13 cellular contexts compared by ENCODE assay signal in genomic region chrX:8037593-8038348, GRCh38.
DNase-seq lines count a peak whose midpoint lies in the region; ATAC-seq and TF ChIP-seq lines count a peak whose summit lies in the region.
"Had no signal": no experiment of that assay in that cellular context is flagged by ENCODE, and none has a peak within 500 bp of the region (broad histone marks: within the 10 kb centered on the region; RNA-seq: fewer than 3 reads in every experiment).

No MANE protein-coding gene starts in this region.

- no peaks in the 10 kb centered on the region for H3K36me3 Mint-ChIP-seq in stimulated activated memory B cell treated with anti-CD40 and anti-IgM and Interleukin-4, amounts not matched to agents 10 μg/mL and 1 μg/mL and 100 μg/mL, for 72 hours
- no peaks in the 10 kb centered on the region for H3K36me3 Mint-ChIP-seq in mesothelial cell of epicardium

- no peak for TF ChIP-seq CTCF in breast epithelium (IDR thresholded peaks at IDR 0.05)
- no peak for TF ChIP-seq CTCF in mammary epithelial cell (conservative IDR thresholded peaks at IDR 0.05 in 1 of 2, IDR thresholded peaks at IDR 0.05 in 1 of 2; ENCODE audit: extremely low read depth in 1 of 2, insufficient read depth in 1 of 2, low read depth in 1 of 2, low read length in 2 of 2)
- TF ChIP-seq CTCF in fibroblast of mammary gland (conservative IDR thresholded peaks at IDR 0.05; ENCODE audit: control insufficient read depth, insufficient read depth, low read depth, low read length) = no peak
- TF ChIP-seq CTCF in mesothelial cell of epicardium (IDR thresholded peaks at IDR 0.05; ENCODE audit: unreplicated experiment) = no peak

- no peak overlapping the region for H3K4me3 Mint-ChIP-seq in stimulated activated memory B cell treated with anti-CD40 and anti-IgM and Interleukin-4, amounts not matched to agents 10 μg/mL and 1 μg/mL and 100 μg/mL, for 72 hours
- no peak overlapping the region for H3K4me3 Mint-ChIP-seq in mesothelial cell of epicardium

- no peak for DNase-seq in breast epithelium (ENCODE audit: low spot score in 2 of 2)
- DNase-seq in mammary epithelial cell = no peak
- peak; percentile 3 for DNase-seq in NCI-H69 (lab: John Stamatoyannopoulos, UW)
- peak; percentile 23 for DNase-seq in fibroblast of mammary gland (ENCODE audit: low read depth)
- no peak for DNase-seq in GOT3 (lab: John Stamatoyannopoulos, UW)
- no peak for DNase-seq in mesothelial cell of epicardium (ENCODE audit: low spot score in 2 of 2, unreplicated experiment in 2 of 2)
- DNase-seq: amniotic stem cell, dorsolateral prefrontal cortex, SW 1271 had no signal

- ATAC-seq in stimulated activated memory B cell treated with anti-CD40 and anti-IgM and Interleukin-4, amounts not matched to agents 10 μg/mL and 1 μg/mL and 100 μg/mL, for 72 hours = no peak
- no peak for ATAC-seq in HG02798 (IDR thresholded peaks at IDR 0.05; ENCODE audit: poor library complexity, unreplicated experiment)
- ATAC-seq: HepG2 had no signal

- WGBS in mammary epithelial cell (ENCODE audit: low coverage, missing lambda C conversion rate) = 85% methylated on average over 8 of the region's 8 CpGs

- H3K36me3 ChIP-seq in breast epithelium (no peaks in the 10 kb centered on the region), mammary epithelial cell (ENCODE audit: insufficient read depth, low read length) (no peaks in the 10 kb centered on the region)
- H3K36me3 ChIP-seq: HAP-1 had no signal

- intact Hi-C loops in breast epithelium (cut with DNase I; ENCODE audit: low total_unique reads) (no loop called here), mammary epithelial cell (cut with micrococcal nuclease) (no loop called here)

- dilution Hi-C loops in mammary epithelial cell (cut with HindIII; ENCODE audit: low sequenced_read_pairs) = no loop called here

- H3K4me1 ChIP-seq in breast epithelium = no peaks in the 10 kb centered on the region
- H3K4me1 ChIP-seq in mammary epithelial cell (ENCODE audit: insufficient read depth, low read length) = no peaks in the 10 kb centered on the region
- H3K4me1 ChIP-seq: HAP-1 had no signal

- H3K4me2 ChIP-seq in mammary epithelial cell (ENCODE audit: insufficient read depth, low read depth, low read length) = no peak overlapping the region

- no peaks in the 10 kb centered on the region for H3K27me3 ChIP-seq in breast epithelium
- H3K27me3 ChIP-seq in mammary epithelial cell (ENCODE audit: insufficient read depth, low read length) = no peaks in the 10 kb centered on the region

- H3K4me3 ChIP-seq in breast epithelium (peak overlapping the region in 2 of 3 donors; percentile 7 to 13), mammary epithelial cell (replicated peaks in 1 of 3; ENCODE audit: insufficient read depth in 1 of 3, low read depth in 2 of 3, low read length in 3 of 3) (no peak overlapping the region), fibroblast of mammary gland (ENCODE audit: control insufficient read depth, low read depth, low read length) (no peak overlapping the region)
- H3K4me3 ChIP-seq: HAP-1 had no signal

- no peaks in the 10 kb centered on the region for H3K27me3 Mint-ChIP-seq in stimulated activated memory B cell treated with anti-CD40 and anti-IgM and Interleukin-4, amounts not matched to agents 10 μg/mL and 1 μg/mL and 100 μg/mL, for 72 hours
- peaks cover 13% of the 10 kb centered on the region for H3K27me3 Mint-ChIP-seq in mesothelial cell of epicardium (ENCODE audit: low read depth)

- H3K27ac ChIP-seq in breast epithelium (no peak overlapping the region), mammary epithelial cell (ENCODE audit: insufficient read depth, low read depth, low read length) (no peak overlapping the region)
- H3K27ac ChIP-seq: dorsolateral prefrontal cortex had no signal

- H2AFZ ChIP-seq in mammary epithelial cell (ENCODE audit: low read depth, low read length) = no peak overlapping the region

- peaks cover 9% of the 10 kb centered on the region for H3K4me1 Mint-ChIP-seq in stimulated activated memory B cell treated with anti-CD40 and anti-IgM and Interleukin-4, amounts not matched to agents 10 μg/mL and 1 μg/mL and 100 μg/mL, for 72 hours
- no peaks in the 10 kb centered on the region for H3K4me1 Mint-ChIP-seq in mesothelial cell of epicardium

- H3K9me3 ChIP-seq in breast epithelium (no peaks in the 10 kb centered on the region), mammary epithelial cell (replicated peaks; ENCODE audit: insufficient read depth, low read length) (no peaks in the 10 kb centered on the region)
- H3K9me3 ChIP-seq: HAP-1 had no signal

- peak overlapping the region; percentile 68 for H3K27ac Mint-ChIP-seq in stimulated activated memory B cell treated with anti-CD40 and anti-IgM and Interleukin-4, amounts not matched to agents 10 μg/mL and 1 μg/mL and 100 μg/mL, for 72 hours
- H3K27ac Mint-ChIP-seq in mesothelial cell of epicardium = no peak overlapping the region

- in situ Hi-C loops in mammary epithelial cell (cut with MboI; ENCODE audit: low sequenced_read_pairs in 2 of 2) = no loop called here

- H3K9ac ChIP-seq in mammary epithelial cell (ENCODE audit: insufficient read depth, low read length) = no peak overlapping the region

- H4K20me1 ChIP-seq in mammary epithelial cell (ENCODE audit: insufficient read depth, low read length) = no peaks in the 10 kb centered on the region

- no peaks in the 10 kb centered on the region for H3K9me3 Mint-ChIP-seq in stimulated activated memory B cell treated with anti-CD40 and anti-IgM and Interleukin-4, amounts not matched to agents 10 μg/mL and 1 μg/mL and 100 μg/mL, for 72 hours
- no peaks in the 10 kb centered on the region for H3K9me3 Mint-ChIP-seq in mesothelial cell of epicardium

- CTCF ChIA-PET in mammary epithelial cell (lab: Charles Lee; ENCODE audit: low non-redundant PET) = no interaction called here

- TF ChIP-seq POLR2A in breast epithelium (IDR thresholded peaks at IDR 0.05) = no peak

- no TSS peak for BruUV-seq in mammary epithelial cell (replicated peaks; lab: Mats Ljungman, UMichigan)

- no peaks in the 10 kb centered on the region for H3K79me2 ChIP-seq in mammary epithelial cell (ENCODE audit: insufficient read depth, low read length)

Comparison
In these comparisons a context has a peak if more than half of its experiments do, and no peak if none do; other contexts are left out.
1. H3K4me3 ChIP-seq: peak in breast epithelium (2 of 3); none in mammary epithelial cell (0 of 3) and fibroblast of mammary gland (single experiment).
2. DNase-seq: peak in NCI-H69 (single experiment) and fibroblast of mammary gland (single experiment); none in breast epithelium (0 of 2), mammary epithelial cell (single experiment), GOT3 (single experiment) and mesothelial cell of epicardium (0 of 2).